Comparison of ENCODE assay signal across 1 cellular context in the genomic region with DNA sequence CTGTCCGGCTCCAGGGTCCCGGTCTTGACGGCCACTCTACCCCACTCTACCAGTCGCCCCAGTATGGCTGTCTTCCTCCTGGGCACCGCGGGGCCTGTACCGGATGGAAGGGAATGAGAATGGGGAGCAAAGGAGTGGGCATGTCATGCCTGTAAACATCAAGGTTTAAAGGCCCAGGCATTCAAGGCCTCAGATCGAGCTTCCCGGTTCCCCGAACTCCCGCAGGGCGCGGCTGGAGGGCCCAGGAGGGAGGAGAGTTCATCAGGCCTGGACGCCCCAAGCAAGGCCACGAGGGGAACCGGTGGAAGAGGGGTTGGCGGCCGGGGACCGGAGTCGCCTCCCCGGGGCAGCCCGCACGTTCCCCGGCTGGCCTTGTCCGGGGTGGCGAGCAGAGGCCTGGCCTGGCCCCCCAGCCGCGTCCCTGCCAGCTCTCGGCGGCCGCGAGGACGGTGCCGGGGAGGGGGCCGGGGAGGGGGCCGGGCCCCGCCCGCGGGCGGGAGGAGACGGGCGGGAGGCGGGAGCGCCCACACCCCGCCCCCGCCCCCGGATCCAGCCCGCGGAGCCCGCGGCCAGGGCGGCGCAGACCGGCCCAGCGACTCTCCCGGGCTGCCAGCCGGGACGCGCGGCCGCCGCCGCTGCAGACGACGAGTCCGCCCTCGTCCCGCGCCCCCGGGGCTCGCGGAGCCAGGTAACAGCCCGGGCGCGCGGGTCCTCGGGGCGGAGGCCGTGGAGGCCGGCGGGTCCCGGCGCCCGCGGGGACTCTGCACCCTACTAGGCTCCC.
TF ChIP-seq lines count a peak whose summit lies in the region.

A gene with protein sequence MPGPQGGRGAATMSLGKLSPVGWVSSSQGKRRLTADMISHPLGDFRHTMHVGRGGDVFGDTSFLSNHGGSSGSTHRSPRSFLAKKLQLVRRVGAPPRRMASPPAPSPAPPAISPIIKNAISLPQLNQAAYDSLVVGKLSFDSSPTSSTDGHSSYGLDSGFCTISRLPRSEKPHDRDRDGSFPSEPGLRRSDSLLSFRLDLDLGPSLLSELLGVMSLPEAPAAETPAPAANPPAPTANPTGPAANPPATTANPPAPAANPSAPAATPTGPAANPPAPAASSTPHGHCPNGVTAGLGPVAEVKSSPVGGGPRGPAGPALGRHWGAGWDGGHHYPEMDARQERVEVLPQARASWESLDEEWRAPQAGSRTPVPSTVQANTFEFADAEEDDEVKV (plus strand): TSS at position 580 of the 781 bp plus-strand sequence. CDS start 5,870 bp downstream, outside the sequence.

TF ChIP-seq in GM23338, 12 proteins besides CTCF, POLR2A, EP300 and RAD21 (continued from another document):
- TF ChIP-seq, protein P1, sequence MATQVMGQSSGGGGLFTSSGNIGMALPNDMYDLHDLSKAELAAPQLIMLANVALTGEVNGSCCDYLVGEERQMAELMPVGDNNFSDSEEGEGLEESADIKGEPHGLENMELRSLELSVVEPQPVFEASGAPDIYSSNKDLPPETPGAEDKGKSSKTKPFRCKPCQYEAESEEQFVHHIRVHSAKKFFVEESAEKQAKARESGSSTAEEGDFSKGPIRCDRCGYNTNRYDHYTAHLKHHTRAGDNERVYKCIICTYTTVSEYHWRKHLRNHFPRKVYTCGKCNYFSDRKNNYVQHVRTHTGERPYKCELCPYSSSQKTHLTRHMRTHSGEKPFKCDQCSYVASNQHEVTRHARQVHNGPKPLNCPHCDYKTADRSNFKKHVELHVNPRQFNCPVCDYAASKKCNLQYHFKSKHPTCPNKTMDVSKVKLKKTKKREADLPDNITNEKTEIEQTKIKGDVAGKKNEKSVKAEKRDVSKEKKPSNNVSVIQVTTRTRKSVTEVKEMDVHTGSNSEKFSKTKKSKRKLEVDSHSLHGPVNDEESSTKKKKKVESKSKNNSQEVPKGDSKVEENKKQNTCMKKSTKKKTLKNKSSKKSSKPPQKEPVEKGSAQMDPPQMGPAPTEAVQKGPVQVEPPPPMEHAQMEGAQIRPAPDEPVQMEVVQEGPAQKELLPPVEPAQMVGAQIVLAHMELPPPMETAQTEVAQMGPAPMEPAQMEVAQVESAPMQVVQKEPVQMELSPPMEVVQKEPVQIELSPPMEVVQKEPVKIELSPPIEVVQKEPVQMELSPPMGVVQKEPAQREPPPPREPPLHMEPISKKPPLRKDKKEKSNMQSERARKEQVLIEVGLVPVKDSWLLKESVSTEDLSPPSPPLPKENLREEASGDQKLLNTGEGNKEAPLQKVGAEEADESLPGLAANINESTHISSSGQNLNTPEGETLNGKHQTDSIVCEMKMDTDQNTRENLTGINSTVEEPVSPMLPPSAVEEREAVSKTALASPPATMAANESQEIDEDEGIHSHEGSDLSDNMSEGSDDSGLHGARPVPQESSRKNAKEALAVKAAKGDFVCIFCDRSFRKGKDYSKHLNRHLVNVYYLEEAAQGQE (IDR thresholded peaks at IDR 0.05; ENCODE audit: unreplicated experiment): no peak
- TF ChIP-seq EZH2phosphoT487 (IDR thresholded peaks at IDR 0.05; ENCODE audit: unreplicated experiment) (no peak), STAT1 (IDR thresholded peaks at IDR 0.05; ENCODE audit: unreplicated experiment) (no peak), ZNF331 (CRISPR knock-in tag; IDR thresholded peaks at IDR 0.05; ENCODE audit: low read depth) (no peak)
- TF ChIP-seq, protein P2, sequence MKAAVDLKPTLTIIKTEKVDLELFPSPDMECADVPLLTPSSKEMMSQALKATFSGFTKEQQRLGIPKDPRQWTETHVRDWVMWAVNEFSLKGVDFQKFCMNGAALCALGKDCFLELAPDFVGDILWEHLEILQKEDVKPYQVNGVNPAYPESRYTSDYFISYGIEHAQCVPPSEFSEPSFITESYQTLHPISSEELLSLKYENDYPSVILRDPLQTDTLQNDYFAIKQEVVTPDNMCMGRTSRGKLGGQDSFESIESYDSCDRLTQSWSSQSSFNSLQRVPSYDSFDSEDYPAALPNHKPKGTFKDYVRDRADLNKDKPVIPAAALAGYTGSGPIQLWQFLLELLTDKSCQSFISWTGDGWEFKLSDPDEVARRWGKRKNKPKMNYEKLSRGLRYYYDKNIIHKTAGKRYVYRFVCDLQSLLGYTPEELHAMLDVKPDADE (IDR thresholded peaks at IDR 0.05): no peak
